ENCODE assay signal across 1 cellular context in the genomic region with DNA sequence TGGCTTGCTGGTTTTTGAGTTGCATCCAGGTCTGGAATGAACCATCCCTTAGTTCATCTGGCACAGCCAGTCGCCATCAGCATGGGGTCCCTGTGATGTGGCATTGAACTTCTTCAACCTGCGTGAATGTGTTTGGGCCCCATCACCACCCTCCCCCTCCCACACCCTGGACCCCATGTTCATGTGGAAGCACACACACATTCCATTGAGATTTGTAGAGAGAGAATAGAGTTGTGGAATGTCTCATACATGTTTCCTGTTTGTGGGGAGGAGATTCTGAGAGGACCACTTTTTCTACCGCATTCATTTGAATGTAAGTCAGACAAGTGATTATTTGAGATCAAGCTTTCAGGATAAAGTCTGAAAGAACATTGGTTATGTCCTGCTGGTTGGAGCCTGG.
TF ChIP-seq lines count a peak whose summit lies in the region.

No MANE protein-coding gene starts in this region.

TF ChIP-seq in GM12878, 131 proteins besides CTCF, POLR2A, EP300 and RAD21 (continued from another document):
- TF ChIP-seq IRF4 (IDR thresholded peaks at IDR 0.05; ENCODE audit: low read depth, low read length) (no peak), BHLHE40 (IDR thresholded peaks at IDR 0.05; ENCODE audit: borderline replicate concordance in 1 of 2, low read depth in 2 of 2, low read length in 1 of 2) (no peak), HDAC6 (IDR thresholded peaks at IDR 0.05; ENCODE audit: unreplicated experiment) (no peak), TCF3 (IDR thresholded peaks at IDR 0.05; ENCODE audit: borderline replicate concordance, insufficient read depth, low read depth, low read length) (no peak), TCF12 (IDR thresholded peaks at IDR 0.05; ENCODE audit: low read depth, low read length) (no peak), POLR2AphosphoS2 (IDR thresholded peaks at IDR 0.05; ENCODE audit: low read depth, low read length) (no peak), CHD1 (IDR thresholded peaks at IDR 0.05; ENCODE audit: low read depth, low read length) (no peak), SMAD5 (IDR thresholded peaks at IDR 0.05; ENCODE audit: low read depth) (no peak), SREBF1 (IDR thresholded peaks at IDR 0.05; ENCODE audit: low read length) (no peak), ESRRA (IDR thresholded peaks at IDR 0.05; ENCODE audit: low read length) (no peak), FOXM1 (IDR thresholded peaks at IDR 0.05; ENCODE audit: low read depth, low read length) (no peak), CHD2 (IDR thresholded peaks at IDR 0.05; ENCODE audit: borderline replicate concordance, low read depth, low read length) (no peak)
- TF ChIP-seq, protein P1, sequence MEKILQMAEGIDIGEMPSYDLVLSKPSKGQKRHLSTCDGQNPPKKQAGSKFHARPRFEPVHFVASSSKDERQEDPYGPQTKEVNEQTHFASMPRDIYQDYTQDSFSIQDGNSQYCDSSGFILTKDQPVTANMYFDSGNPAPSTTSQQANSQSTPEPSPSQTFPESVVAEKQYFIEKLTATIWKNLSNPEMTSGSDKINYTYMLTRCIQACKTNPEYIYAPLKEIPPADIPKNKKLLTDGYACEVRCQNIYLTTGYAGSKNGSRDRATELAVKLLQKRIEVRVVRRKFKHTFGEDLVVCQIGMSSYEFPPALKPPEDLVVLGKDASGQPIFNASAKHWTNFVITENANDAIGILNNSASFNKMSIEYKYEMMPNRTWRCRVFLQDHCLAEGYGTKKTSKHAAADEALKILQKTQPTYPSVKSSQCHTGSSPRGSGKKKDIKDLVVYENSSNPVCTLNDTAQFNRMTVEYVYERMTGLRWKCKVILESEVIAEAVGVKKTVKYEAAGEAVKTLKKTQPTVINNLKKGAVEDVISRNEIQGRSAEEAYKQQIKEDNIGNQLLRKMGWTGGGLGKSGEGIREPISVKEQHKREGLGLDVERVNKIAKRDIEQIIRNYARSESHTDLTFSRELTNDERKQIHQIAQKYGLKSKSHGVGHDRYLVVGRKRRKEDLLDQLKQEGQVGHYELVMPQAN (conservative IDR thresholded peaks at IDR 0.05): no peak
